ENCODE assay signal across 2 cellular contexts in the genomic region with DNA sequence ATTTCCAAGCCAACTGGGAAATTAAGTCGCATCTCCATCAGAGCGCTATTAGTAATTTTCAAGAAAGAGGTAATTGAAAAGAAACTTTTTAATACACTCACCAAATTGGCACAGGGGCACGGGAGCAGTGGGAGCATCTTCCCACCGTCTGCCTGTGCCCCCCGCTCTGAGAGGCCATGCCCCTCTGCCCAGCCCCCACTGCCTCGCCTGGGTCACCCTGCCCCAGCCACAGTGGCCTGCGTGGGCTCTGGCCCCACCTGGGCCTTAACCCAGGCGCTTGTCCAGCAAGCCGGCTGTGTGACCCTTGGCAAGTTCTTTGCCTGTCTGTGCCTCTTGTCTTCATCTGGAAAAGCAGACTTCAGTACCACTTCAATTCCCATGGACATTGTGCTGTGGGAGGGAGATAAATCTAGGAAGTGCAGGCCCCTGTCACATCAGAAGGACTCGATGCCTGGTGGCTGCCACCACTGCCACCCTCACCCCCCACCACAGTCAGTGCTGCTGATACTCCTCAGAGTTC.
TF ChIP-seq lines count a peak whose summit lies in the region.

No MANE protein-coding gene starts in this region.

TF ChIP-seq in GM23338, 12 proteins besides CTCF, POLR2A, EP300 and RAD21 (continues in another document):
- TF ChIP-seq, protein P1, sequence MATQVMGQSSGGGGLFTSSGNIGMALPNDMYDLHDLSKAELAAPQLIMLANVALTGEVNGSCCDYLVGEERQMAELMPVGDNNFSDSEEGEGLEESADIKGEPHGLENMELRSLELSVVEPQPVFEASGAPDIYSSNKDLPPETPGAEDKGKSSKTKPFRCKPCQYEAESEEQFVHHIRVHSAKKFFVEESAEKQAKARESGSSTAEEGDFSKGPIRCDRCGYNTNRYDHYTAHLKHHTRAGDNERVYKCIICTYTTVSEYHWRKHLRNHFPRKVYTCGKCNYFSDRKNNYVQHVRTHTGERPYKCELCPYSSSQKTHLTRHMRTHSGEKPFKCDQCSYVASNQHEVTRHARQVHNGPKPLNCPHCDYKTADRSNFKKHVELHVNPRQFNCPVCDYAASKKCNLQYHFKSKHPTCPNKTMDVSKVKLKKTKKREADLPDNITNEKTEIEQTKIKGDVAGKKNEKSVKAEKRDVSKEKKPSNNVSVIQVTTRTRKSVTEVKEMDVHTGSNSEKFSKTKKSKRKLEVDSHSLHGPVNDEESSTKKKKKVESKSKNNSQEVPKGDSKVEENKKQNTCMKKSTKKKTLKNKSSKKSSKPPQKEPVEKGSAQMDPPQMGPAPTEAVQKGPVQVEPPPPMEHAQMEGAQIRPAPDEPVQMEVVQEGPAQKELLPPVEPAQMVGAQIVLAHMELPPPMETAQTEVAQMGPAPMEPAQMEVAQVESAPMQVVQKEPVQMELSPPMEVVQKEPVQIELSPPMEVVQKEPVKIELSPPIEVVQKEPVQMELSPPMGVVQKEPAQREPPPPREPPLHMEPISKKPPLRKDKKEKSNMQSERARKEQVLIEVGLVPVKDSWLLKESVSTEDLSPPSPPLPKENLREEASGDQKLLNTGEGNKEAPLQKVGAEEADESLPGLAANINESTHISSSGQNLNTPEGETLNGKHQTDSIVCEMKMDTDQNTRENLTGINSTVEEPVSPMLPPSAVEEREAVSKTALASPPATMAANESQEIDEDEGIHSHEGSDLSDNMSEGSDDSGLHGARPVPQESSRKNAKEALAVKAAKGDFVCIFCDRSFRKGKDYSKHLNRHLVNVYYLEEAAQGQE (IDR thresholded peaks at IDR 0.05; ENCODE audit: unreplicated experiment): no peak
- TF ChIP-seq NANOG (IDR thresholded peaks at IDR 0.05; ENCODE audit: borderline replicate concordance) (no peak), ZNF114 (CRISPR knock-in tag; IDR thresholded peaks at IDR 0.05) (no peak), POLR2AphosphoS5 (IDR thresholded peaks at IDR 0.05; ENCODE audit: low read depth) (no peak), ZNF331 (CRISPR knock-in tag; IDR thresholded peaks at IDR 0.05; ENCODE audit: low read depth) (no peak), JUNB (IDR thresholded peaks at IDR 0.05; ENCODE audit: unreplicated experiment) (no peak), EZH2phosphoT487 (IDR thresholded peaks at IDR 0.05; ENCODE audit: unreplicated experiment) (no peak), EZH2 (IDR thresholded peaks at IDR 0.05; ENCODE audit: low read depth, unreplicated experiment) (no peak), CREB1 (CRISPR knock-in tag; IDR thresholded peaks at IDR 0.05; ENCODE audit: low read depth) (no peak)
- TF ChIP-seq, protein P2, sequence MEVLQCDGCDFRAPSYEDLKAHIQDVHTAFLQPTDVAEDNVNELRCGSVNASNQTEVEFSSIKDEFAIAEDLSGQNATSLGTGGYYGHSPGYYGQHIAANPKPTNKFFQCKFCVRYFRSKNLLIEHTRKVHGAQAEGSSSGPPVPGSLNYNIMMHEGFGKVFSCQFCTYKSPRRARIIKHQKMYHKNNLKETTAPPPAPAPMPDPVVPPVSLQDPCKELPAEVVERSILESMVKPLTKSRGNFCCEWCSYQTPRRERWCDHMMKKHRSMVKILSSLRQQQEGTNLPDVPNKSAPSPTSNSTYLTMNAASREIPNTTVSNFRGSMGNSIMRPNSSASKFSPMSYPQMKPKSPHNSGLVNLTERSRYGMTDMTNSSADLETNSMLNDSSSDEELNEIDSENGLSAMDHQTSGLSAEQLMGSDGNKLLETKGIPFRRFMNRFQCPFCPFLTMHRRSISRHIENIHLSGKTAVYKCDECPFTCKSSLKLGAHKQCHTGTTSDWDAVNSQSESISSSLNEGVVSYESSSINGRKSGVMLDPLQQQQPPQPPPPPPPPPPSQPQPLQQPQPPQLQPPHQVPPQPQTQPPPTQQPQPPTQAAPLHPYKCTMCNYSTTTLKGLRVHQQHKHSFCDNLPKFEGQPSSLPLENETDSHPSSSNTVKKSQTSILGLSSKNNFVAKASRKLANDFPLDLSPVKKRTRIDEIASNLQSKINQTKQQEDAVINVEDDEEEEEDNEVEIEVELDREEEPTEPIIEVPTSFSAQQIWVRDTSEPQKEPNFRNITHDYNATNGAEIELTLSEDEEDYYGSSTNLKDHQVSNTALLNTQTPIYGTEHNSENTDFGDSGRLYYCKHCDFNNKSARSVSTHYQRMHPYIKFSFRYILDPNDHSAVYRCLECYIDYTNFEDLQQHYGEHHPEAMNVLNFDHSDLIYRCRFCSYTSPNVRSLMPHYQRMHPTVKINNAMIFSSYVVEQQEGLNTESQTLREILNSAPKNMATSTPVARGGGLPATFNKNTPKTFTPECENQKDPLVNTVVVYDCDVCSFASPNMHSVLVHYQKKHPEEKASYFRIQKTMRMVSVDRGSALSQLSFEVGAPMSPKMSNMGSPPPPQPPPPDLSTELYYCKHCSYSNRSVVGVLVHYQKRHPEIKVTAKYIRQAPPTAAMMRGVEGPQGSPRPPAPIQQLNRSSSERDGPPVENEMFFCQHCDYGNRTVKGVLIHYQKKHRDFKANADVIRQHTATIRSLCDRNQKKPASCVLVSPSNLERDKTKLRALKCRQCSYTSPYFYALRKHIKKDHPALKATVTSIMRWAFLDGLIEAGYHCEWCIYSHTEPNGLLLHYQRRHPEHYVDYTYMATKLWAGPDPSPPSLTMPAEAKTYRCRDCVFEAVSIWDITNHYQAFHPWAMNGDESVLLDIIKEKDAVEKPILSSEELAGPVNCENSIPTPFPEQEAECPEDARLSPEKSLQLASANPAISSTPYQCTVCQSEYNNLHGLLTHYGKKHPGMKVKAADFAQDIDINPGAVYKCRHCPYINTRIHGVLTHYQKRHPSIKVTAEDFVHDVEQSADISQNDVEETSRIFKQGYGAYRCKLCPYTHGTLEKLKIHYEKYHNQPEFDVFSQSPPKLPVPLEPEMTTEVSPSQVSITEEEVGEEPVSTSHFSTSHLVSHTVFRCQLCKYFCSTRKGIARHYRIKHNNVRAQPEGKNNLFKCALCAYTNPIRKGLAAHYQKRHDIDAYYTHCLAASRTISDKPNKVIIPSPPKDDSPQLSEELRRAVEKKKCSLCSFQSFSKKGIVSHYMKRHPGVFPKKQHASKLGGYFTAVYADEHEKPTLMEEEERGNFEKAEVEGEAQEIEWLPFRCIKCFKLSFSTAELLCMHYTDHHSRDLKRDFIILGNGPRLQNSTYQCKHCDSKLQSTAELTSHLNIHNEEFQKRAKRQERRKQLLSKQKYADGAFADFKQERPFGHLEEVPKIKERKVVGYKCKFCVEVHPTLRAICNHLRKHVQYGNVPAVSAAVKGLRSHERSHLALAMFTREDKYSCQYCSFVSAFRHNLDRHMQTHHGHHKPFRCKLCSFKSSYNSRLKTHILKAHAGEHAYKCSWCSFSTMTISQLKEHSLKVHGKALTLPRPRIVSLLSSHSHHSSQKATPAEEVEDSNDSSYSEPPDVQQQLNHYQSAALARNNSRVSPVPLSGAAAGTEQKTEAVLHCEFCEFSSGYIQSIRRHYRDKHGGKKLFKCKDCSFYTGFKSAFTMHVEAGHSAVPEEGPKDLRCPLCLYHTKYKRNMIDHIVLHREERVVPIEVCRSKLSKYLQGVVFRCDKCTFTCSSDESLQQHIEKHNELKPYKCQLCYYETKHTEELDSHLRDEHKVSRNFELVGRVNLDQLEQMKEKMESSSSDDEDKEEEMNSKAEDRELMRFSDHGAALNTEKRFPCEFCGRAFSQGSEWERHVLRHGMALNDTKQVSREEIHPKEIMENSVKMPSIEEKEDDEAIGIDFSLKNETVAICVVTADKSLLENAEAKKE (CRISPR knock-in tag; IDR thresholded peaks at IDR 0.05): no peak

TF ChIP-seq in WTC11, 78 proteins besides CTCF, POLR2A, EP300 and RAD21:
- TF ChIP-seq, protein P3, sequence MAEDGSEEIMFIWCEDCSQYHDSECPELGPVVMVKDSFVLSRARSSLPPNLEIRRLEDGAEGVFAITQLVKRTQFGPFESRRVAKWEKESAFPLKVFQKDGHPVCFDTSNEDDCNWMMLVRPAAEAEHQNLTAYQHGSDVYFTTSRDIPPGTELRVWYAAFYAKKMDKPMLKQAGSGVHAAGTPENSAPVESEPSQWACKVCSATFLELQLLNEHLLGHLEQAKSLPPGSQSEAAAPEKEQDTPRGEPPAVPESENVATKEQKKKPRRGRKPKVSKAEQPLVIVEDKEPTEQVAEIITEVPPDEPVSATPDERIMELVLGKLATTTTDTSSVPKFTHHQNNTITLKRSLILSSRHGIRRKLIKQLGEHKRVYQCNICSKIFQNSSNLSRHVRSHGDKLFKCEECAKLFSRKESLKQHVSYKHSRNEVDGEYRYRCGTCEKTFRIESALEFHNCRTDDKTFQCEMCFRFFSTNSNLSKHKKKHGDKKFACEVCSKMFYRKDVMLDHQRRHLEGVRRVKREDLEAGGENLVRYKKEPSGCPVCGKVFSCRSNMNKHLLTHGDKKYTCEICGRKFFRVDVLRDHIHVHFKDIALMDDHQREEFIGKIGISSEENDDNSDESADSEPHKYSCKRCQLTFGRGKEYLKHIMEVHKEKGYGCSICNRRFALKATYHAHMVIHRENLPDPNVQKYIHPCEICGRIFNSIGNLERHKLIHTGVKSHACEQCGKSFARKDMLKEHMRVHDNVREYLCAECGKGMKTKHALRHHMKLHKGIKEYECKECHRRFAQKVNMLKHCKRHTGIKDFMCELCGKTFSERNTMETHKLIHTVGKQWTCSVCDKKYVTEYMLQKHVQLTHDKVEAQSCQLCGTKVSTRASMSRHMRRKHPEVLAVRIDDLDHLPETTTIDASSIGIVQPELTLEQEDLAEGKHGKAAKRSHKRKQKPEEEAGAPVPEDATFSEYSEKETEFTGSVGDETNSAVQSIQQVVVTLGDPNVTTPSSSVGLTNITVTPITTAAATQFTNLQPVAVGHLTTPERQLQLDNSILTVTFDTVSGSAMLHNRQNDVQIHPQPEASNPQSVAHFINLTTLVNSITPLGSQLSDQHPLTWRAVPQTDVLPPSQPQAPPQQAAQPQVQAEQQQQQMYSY (CRISPR knock-in tag; IDR thresholded peaks at IDR 0.05): no peak
- TF ChIP-seq, protein P4, sequence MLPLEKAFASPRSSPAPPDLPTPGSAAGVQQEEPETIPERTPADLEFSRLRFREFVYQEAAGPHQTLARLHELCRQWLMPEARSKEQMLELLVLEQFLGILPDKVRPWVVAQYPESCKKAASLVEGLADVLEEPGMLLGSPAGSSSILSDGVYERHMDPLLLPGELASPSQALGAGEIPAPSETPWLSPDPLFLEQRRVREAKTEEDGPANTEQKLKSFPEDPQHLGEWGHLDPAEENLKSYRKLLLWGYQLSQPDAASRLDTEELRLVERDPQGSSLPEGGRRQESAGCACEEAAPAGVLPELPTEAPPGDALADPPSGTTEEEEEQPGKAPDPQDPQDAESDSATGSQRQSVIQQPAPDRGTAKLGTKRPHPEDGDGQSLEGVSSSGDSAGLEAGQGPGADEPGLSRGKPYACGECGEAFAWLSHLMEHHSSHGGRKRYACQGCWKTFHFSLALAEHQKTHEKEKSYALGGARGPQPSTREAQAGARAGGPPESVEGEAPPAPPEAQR (CRISPR knock-in tag; IDR thresholded peaks at IDR 0.05): no peak
- TF ChIP-seq CREB1 (CRISPR knock-in tag; IDR thresholded peaks at IDR 0.05): no peak
- TF ChIP-seq, protein P5, sequence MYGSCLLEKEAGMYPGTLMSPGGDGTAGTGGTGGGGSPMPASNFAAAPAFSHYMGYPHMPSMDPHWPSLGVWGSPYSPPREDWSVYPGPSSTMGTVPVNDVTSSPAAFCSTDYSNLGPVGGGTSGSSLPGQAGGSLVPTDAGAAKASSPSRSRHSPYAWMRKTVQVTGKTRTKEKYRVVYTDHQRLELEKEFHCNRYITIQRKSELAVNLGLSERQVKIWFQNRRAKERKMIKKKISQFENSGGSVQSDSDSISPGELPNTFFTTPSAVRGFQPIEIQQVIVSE (CRISPR knock-in tag; IDR thresholded peaks at IDR 0.05; ENCODE audit: borderline replicate concordance): no peak
- TF ChIP-seq, protein P6, sequence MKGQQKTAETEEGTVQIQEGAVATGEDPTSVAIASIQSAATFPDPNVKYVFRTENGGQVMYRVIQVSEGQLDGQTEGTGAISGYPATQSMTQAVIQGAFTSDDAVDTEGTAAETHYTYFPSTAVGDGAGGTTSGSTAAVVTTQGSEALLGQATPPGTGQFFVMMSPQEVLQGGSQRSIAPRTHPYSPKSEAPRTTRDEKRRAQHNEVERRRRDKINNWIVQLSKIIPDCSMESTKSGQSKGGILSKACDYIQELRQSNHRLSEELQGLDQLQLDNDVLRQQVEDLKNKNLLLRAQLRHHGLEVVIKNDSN (CRISPR knock-in tag; IDR thresholded peaks at IDR 0.05): no peak
- TF ChIP-seq ZNF317 (CRISPR knock-in tag; IDR thresholded peaks at IDR 0.05; ENCODE audit: borderline replicate concordance, low read depth): no peak
- TF ChIP-seq RORB (CRISPR knock-in tag; IDR thresholded peaks at IDR 0.05): no peak
- no peak for TF ChIP-seq JAZF1 (CRISPR knock-in tag; IDR thresholded peaks at IDR 0.05)
- TF ChIP-seq, protein P7, sequence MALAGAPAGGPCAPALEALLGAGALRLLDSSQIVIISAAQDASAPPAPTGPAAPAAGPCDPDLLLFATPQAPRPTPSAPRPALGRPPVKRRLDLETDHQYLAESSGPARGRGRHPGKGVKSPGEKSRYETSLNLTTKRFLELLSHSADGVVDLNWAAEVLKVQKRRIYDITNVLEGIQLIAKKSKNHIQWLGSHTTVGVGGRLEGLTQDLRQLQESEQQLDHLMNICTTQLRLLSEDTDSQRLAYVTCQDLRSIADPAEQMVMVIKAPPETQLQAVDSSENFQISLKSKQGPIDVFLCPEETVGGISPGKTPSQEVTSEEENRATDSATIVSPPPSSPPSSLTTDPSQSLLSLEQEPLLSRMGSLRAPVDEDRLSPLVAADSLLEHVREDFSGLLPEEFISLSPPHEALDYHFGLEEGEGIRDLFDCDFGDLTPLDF (CRISPR knock-in tag; IDR thresholded peaks at IDR 0.05): no peak
- TF ChIP-seq TCF7 (CRISPR knock-in tag; IDR thresholded peaks at IDR 0.05; ENCODE audit: low read depth): no peak
- no peak for TF ChIP-seq GRHL2 (CRISPR knock-in tag; IDR thresholded peaks at IDR 0.05; ENCODE audit: insufficient replicate concordance, severe bottlenecking)
- TF ChIP-seq, protein P8, sequence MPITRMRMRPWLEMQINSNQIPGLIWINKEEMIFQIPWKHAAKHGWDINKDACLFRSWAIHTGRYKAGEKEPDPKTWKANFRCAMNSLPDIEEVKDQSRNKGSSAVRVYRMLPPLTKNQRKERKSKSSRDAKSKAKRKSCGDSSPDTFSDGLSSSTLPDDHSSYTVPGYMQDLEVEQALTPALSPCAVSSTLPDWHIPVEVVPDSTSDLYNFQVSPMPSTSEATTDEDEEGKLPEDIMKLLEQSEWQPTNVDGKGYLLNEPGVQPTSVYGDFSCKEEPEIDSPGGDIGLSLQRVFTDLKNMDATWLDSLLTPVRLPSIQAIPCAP (CRISPR knock-in tag; IDR thresholded peaks at IDR 0.05): no peak
- no peak for TF ChIP-seq FOXP1 (CRISPR knock-in tag; IDR thresholded peaks at IDR 0.05; ENCODE audit: borderline replicate concordance)
- no peak for TF ChIP-seq ATF1 (CRISPR knock-in tag; IDR thresholded peaks at IDR 0.05)
- TF ChIP-seq MYBL2 (CRISPR knock-in tag; IDR thresholded peaks at IDR 0.05): no peak
- TF ChIP-seq SP1 (CRISPR knock-in tag; conservative IDR thresholded peaks at IDR 0.05): no peak
- TF ChIP-seq, protein P9, sequence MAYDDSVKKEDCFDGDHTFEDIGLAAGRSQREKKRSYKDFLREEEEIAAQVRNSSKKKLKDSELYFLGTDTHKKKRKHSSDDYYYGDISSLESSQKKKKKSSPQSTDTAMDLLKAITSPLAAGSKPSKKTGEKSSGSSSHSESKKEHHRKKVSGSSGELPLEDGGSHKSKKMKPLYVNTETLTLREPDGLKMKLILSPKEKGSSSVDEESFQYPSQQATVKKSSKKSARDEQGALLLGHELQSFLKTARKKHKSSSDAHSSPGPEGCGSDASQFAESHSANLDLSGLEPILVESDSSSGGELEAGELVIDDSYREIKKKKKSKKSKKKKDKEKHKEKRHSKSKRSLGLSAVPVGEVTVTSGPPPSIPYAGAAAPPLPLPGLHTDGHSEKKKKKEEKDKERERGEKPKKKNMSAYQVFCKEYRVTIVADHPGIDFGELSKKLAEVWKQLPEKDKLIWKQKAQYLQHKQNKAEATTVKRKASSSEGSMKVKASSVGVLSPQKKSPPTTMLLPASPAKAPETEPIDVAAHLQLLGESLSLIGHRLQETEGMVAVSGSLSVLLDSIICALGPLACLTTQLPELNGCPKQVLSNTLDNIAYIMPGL (CRISPR knock-in tag; IDR thresholded peaks at IDR 0.05): no peak
